28 cellular contexts compared by ENCODE assay signal in genomic region chr1:76209648-76210047, GRCh38.
"Had no signal": no experiment of that assay in that cellular context is flagged by ENCODE, and none has a peak within 500 bp of the region (broad histone marks: within the 10 kb centered on the region; RNA-seq: fewer than 3 reads in every experiment).

No MANE protein-coding gene starts in this region.

- H3K27me3 ChIP-seq: neutrophil, pancreas, right lobe of liver, sigmoid colon, stomach, tibial artery, transverse colon, upper lobe of right lung, uterus had no signal

- H3K27me3 Mint-ChIP-seq: naive thymus-derived CD8-positive, alpha-beta T cell; stimulated activated naive B cell treated with anti-CD40 and anti-IgM and Interleukin-4, amounts not matched to agents 10 μg/mL and 1 μg/mL and 100 μg/mL, for 72 hours; stimulated activated naive CD8-positive, alpha-beta T cell treated with anti-CD3 and anti-CD28 coated beads, Interleukin-15, Interleukin-2, amounts not matched to agents 100 ng/mL and 50 ng/mL, for 24 hours; type B pancreatic cell had no signal

- H3K27ac ChIP-seq: neutrophil, pancreas, prostate gland, right lobe of liver, sigmoid colon, stomach, thoracic aorta, tibial artery, transverse colon, upper lobe of right lung, uterus had no signal

- ATAC-seq: naive thymus-derived CD8-positive, alpha-beta T cell; natural killer cell treated with Interleukin-12 subunit alpha and Interleukin-12 subunit beta and Interleukin-15 and Interleukin-18, amount 100 ng/mL, for 72 hours; pancreas; right cardiac atrium; right lobe of liver; stimulated activated effector memory CD8-positive, alpha-beta T cell treated with anti-CD3 and anti-CD28 coated beads, Interleukin-12 subunit alpha, Interleukin-12 subunit beta, amount 100 ng/mL, for 72 hours; upper lobe of right lung had no signal

- H3K9me3 ChIP-seq: neutrophil, pancreas, prostate gland, right lobe of liver, sigmoid colon, stomach, thoracic aorta, tibial artery, transverse colon, upper lobe of right lung, uterus had no signal

- H3K9me3 Mint-ChIP-seq: natural killer cell treated with Interleukin-12 subunit alpha and Interleukin-12 subunit beta and Interleukin-15 and Interleukin-18, amount 100 ng/mL, for 72 hours; stimulated activated effector memory CD8-positive, alpha-beta T cell treated with anti-CD3 and anti-CD28 coated beads, Interleukin-12 subunit alpha, Interleukin-12 subunit beta, amount 100 ng/mL, for 72 hours; stimulated activated naive B cell treated with anti-CD40 and anti-IgM and Interleukin-4, amounts not matched to agents 10 μg/mL and 1 μg/mL and 100 μg/mL, for 72 hours; stimulated activated naive CD8-positive, alpha-beta T cell treated with anti-CD3 and anti-CD28 coated beads, Interleukin-15, Interleukin-2, amounts not matched to agents 100 ng/mL and 50 ng/mL, for 24 hours; type B pancreatic cell had no signal

- H3K4me1 ChIP-seq: pancreas, prostate gland, right lobe of liver, sigmoid colon, stomach, transverse colon, upper lobe of right lung, uterus had no signal

- H3K4me3 Mint-ChIP-seq: naive thymus-derived CD8-positive, alpha-beta T cell; natural killer cell treated with Interleukin-12 subunit alpha and Interleukin-12 subunit beta and Interleukin-15 and Interleukin-18, amount 100 ng/mL, for 72 hours; nephron progenitor cell; neural crest cell; stimulated activated effector memory CD8-positive, alpha-beta T cell treated with anti-CD3 and anti-CD28 coated beads, Interleukin-12 subunit alpha, Interleukin-12 subunit beta, amount 100 ng/mL, for 72 hours; stimulated activated naive CD8-positive, alpha-beta T cell treated with anti-CD3 and anti-CD28 coated beads, Interleukin-15, Interleukin-2, amounts not matched to agents 100 ng/mL and 50 ng/mL, for 24 hours; type B pancreatic cell had no signal

- DNase-seq: naive thymus-derived CD8-positive, alpha-beta T cell; nephron progenitor cell; nucleus accumbens; pancreas; retina; right cardiac atrium; right lobe of liver; sigmoid colon; small intestine; stimulated activated CD4-positive, alpha-beta T cell treated with anti-CD3 and anti-CD28 coated beads, Interleukin-15, amount 100 ng/mL, for 24 hours; stimulated activated CD4-positive, alpha-beta T cell treated with anti-CD3 and anti-CD28 coated beads, Interleukin-2, amount 100 ng/mL, for 24 hours; stimulated activated CD4-positive, alpha-beta T cell treated with anti-CD3 and anti-CD28 coated beads, Interleukin-2, amount 100 ng/mL, for 48 hours; stimulated activated CD4-positive, alpha-beta T cell treated with anti-CD3 and anti-CD28 coated beads, Interleukin-4, amount 100 ng/mL, for 24 hours; stimulated activated naive B cell treated with anti-CD40 and anti-IgM and Interleukin-4, amounts not matched to agents 10 μg/mL and 1 μg/mL and 100 μg/mL, for 72 hours; stimulated activated naive CD4-positive, alpha-beta T cell treated with Interleukin-2 at 50 U/mL for 16 hours; stomach; tibial artery; transverse colon; upper lobe of right lung; uterus had no signal

- H3K4me1 Mint-ChIP-seq: nephron progenitor cell; stimulated activated effector memory CD8-positive, alpha-beta T cell treated with anti-CD3 and anti-CD28 coated beads, Interleukin-12 subunit alpha, Interleukin-12 subunit beta, amount 100 ng/mL, for 72 hours had no signal

- H3K36me3 ChIP-seq: neutrophil, pancreas, prostate gland, right lobe of liver, sigmoid colon, stomach, thoracic aorta, tibial artery, transverse colon, upper lobe of right lung, uterus had no signal

- H3K27ac Mint-ChIP-seq: natural killer cell treated with Interleukin-12 subunit alpha and Interleukin-12 subunit beta and Interleukin-15 and Interleukin-18, amount 100 ng/mL, for 72 hours; nephron progenitor cell; stimulated activated effector memory CD8-positive, alpha-beta T cell treated with anti-CD3 and anti-CD28 coated beads, Interleukin-12 subunit alpha, Interleukin-12 subunit beta, amount 100 ng/mL, for 72 hours; stimulated activated naive B cell treated with anti-CD40 and anti-IgM and Interleukin-4, amounts not matched to agents 10 μg/mL and 1 μg/mL and 100 μg/mL, for 72 hours; stimulated activated naive CD8-positive, alpha-beta T cell treated with anti-CD3 and anti-CD28 coated beads, Interleukin-15, Interleukin-2, amounts not matched to agents 100 ng/mL and 50 ng/mL, for 24 hours; type B pancreatic cell had no signal

- H3K4me3 ChIP-seq: pancreas, prostate gland, right lobe of liver, sigmoid colon, stomach, thoracic aorta, tibial artery, transverse colon, upper lobe of right lung, uterus had no signal
